In the genomic region with DNA sequence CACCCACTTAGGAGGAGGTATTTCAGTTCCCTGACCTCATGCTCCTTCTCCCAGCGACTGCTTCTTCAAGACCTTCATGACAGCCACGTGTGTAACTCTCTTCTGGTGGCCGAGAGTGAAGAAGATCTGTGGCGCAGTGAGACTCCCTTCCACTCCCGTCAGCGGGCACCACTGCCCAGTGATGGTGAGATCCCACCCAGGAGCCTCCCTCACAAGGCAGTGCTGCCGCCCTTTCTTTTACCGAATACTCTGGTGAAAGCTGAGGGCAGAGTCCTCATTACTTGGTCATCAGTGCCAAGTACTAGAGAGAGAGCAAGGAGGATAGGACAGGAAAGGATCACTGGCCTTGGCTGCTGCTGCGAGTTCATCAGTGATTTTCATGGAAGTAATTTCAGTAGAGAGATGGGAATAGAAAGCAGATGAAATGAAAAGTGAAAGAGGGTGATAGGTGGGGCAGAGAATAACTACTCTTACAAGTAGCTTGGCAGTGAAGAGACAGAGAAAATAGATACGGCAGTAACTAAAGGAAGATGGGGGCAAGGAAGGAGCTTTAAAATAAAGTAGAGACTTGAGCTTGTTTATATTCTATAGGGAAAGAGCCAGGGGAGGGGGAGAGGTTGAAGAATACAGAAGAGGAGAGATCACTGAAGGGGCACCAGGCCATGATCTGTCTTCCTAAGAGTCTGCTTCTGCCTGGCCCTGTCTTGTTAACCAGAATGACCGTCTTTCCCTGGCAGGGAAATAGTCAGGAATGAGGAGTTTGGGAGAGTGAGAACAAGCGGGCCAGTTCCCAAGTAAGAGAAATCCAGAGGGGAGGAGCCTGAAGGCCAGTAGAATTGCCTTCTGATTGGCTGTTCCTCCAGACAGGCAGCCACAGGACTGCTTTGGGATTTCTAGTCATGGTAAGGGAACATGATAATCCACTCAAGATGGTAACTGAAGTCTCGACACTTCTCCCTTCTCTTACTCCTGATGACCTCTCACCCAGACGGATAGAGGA, we compare ENCODE assay signal across 9 cellular contexts. TPM values are rescaled to one million over a fixed set of nuclear protein-coding genes. Genes with fewer than 3 reads are reported as not detected.
DNase-seq lines count a peak whose midpoint lies in the region; ATAC-seq and TF ChIP-seq lines count a peak whose summit lies in the region.
"Had no signal": no experiment of that assay in that cellular context is flagged by ENCODE, and none has a peak within 500 bp of the region (broad histone marks: within the 10 kb centered on the region; RNA-seq: fewer than 3 reads in every experiment).

No MANE protein-coding gene starts in this region.

- no peak for TF ChIP-seq POLR2A in adrenal gland (IDR thresholded peaks at IDR 0.05)

- DNase-seq in EH (ENCODE audit: low read depth) (peak; percentile 86), adrenal gland (peak in 4 of 7 donors; percentile 30 to 43 (median 30)), left ventricle myocardium inferior (no peak), pons (ENCODE audit: low spot score) (peak; percentile 13), glomerular visceral epithelial cell (ENCODE audit: extremely low spot score) (no peak), HAP-1 (ENCODE audit: low spot score in 2 of 2) (no peak)
- no peak for DNase-seq in activated CD8-positive, alpha-beta memory T cell treated with anti-CD3 and anti-CD28 coated beads, Interleukin-2, amount 50 U/mL, for 48 hours
- DNase-seq: hippocampal formation had no signal

- intact Hi-C loops in adrenal gland (cut with DNase I), result no loop called here
- intact Hi-C loops in left ventricle myocardium inferior (cut with micrococcal nuclease), result no loop called here

- in situ Hi-C loops in HAP-1 (cut with MboI; ENCODE audit: low sequenced_read_pairs), result no loop called here

- H3K27me3 ChIP-seq in adrenal gland (no peaks in the 10 kb centered on the region), left ventricle myocardium inferior (ENCODE audit: low read depth) (no peaks in the 10 kb centered on the region), HAP-1 (ENCODE audit: low read depth) (no peaks in the 10 kb centered on the region)

- H3K4me3 ChIP-seq in adrenal gland (no peak overlapping the region), left ventricle myocardium inferior (no peak overlapping the region), HAP-1 (no peak overlapping the region)

- 72 to 77% (median 76%) methylated on average over 14 of the region's 14 CpGs for WGBS in adrenal gland, 4 donors

- TF ChIP-seq CTCF in adrenal gland (IDR thresholded peaks at IDR 0.05) (no peak), left ventricle myocardium inferior (IDR thresholded peaks at IDR 0.05; ENCODE audit: borderline replicate concordance) (no peak)

- ATAC-seq in HG03571 (IDR thresholded peaks at IDR 0.05; ENCODE audit: unreplicated experiment), result no peak

- no peaks in the 10 kb centered on the region for H3K4me1 ChIP-seq in adrenal gland (replicated peaks in 1 of 2)
- H3K4me1 ChIP-seq in left ventricle myocardium inferior, result peaks cover 14% of the 10 kb centered on the region
- no peaks in the 10 kb centered on the region for H3K4me1 ChIP-seq in HAP-1

- H3K36me3 ChIP-seq in adrenal gland (replicated peaks in 1 of 2) (peaks cover 0 to 69% of the 10 kb centered on the region in 2 donors), left ventricle myocardium inferior (peaks cover 76% of the 10 kb centered on the region), HAP-1 (replicated peaks) (peaks cover 59% of the 10 kb centered on the region)

- H3K27ac ChIP-seq in adrenal gland (peak overlapping the region in 2 of 5 donors; percentile 44 to 64), left ventricle myocardium inferior (replicated peaks) (peak overlapping the region; percentile 55)

- H3K9me3 ChIP-seq in adrenal gland (replicated peaks in 1 of 3) (no peaks in the 10 kb centered on the region), left ventricle myocardium inferior (replicated peaks) (no peaks in the 10 kb centered on the region), HAP-1 (no peaks in the 10 kb centered on the region)

RNA-seq across cellular contexts. Expression of a gene that starts 18.3 kb away (rescaled TPM):
- total RNA-seq in adrenal gland, result 10 to 100 TPM; 40.6 to 66.5 (median 51.9) TPM
- 100 to 1,000 TPM in 2 of 3 donors, 10 to 100 TPM in 1; 24.7 to 209 (median 138) TPM for polyA plus RNA-seq in adrenal gland
- 22.8 TPM for total RNA-seq in left ventricle myocardium inferior

RNA-seq across cellular contexts. Expression of a gene that starts 45.7 kb away (rescaled TPM):
- 10 to 100 TPM; 24.7 to 62.3 (median 40.8) TPM for total RNA-seq in adrenal gland
- 100 to 1,000 TPM in 1 of 3 donors, 10 to 100 TPM in 2; 12.2 to 106 (median 33.3) TPM for polyA plus RNA-seq in adrenal gland
- total RNA-seq in left ventricle myocardium inferior, result 24.8 TPM

RNA-seq across cellular contexts. Expression of a gene that starts 45.8 kb away (rescaled TPM):
- total RNA-seq in adrenal gland, result 10 to 100 TPM; 17.3 to 38.1 (median 32.3) TPM
- 10 to 100 TPM; 26.2 to 58.3 (median 30.0) TPM for polyA plus RNA-seq in adrenal gland
- total RNA-seq in left ventricle myocardium inferior, result 15.7 TPM

Comparison
In these comparisons a context has a peak if more than half of its experiments do, and no peak if none do; other contexts are left out.
1. DNase-seq: peak in EH (single experiment), adrenal gland (4 of 7) and pons (single experiment); none in left ventricle myocardium inferior (single experiment), glomerular visceral epithelial cell (single experiment), HAP-1 (0 of 2) and activated CD8-positive, alpha-beta memory T cell treated with anti-CD3 and anti-CD28 coated beads, Interleukin-2, amount 50 U/mL, for 48 hours (single experiment).